In the genomic region with DNA sequence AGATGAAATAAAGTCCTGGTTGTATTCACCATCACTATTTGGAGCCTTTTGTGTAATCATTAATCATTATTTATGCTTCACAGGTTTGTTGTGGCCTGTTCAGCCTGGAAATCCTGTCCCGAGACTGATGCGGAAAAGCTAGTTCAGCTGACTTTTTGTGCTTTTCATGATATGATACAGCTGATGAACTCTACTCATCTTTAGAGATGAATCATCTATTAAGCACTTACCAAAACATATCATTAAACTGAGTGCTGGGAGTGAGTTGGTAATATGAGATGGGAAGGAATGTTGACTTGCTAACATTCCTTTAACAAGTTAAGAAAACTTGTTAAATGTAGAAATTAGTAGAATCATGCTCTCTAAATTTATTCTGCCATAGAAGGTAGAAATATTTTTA, we compare ENCODE assay signal across 13 cellular contexts. TPM values are rescaled to one million over a fixed set of nuclear protein-coding genes. Genes with fewer than 3 reads are reported as not detected.
A peak's percentile ranks its signal among the peaks of the same experiment; 100 is the strongest.
DNase-seq lines count a peak whose midpoint lies in the region; ATAC-seq and TF ChIP-seq lines count a peak whose summit lies in the region.
"Had no signal": no experiment of that assay in that cellular context is flagged by ENCODE, and none has a peak within 500 bp of the region (broad histone marks: within the 10 kb centered on the region; RNA-seq: fewer than 3 reads in every experiment).

No MANE protein-coding gene starts in this region.

- BruUV-seq in PC-9 (replicated peaks; lab: Mats Ljungman, UMichigan): no TSS peak

- H3F3A ChIP-seq in PC-9 (ENCODE audit: insufficient read depth, low read depth): peaks cover 17% of the 10 kb centered on the region; the same call in 1 of the 2 replicates

- peak overlapping the region; percentile 22 for H3K27ac ChIP-seq in PC-9

- H3K79me2 ChIP-seq in PC-9 (ENCODE audit: low read depth): no peaks in the 10 kb centered on the region

- ATAC-seq in esophagus mucosa (peak; percentile 77), HG02885 (IDR thresholded peaks at IDR 0.05; ENCODE audit: poor library complexity, unreplicated experiment) (no peak)
- ATAC-seq: mucosa of descending colon; stimulated activated naive CD8-positive, alpha-beta T cell treated with anti-CD3 and anti-CD28 coated beads, Interleukin-15, amount 100 ng/mL, for 72 hours had no signal

- intact Hi-C loops in PC-9 (cut with micrococcal nuclease; ENCODE audit: unreplicated experiment): loop anchor here (1.0 to 5.0 kb wide), 2 partner anchors 52 to 81 kb away; no protein-coding TSS in a partner anchor

- H2AFZ ChIP-seq in PC-9: no peak overlapping the region

- POLR2A ChIA-PET in PC-9 (lab: Charles Lee; ENCODE audit: unreplicated experiment): no interaction called here

- no peaks in the 10 kb centered on the region for H3K9me2 ChIP-seq in PC-9 (ENCODE audit: insufficient read depth)

- no peaks in the 10 kb centered on the region; the same call in 1 of the 2 replicates for H3K9me3 ChIP-seq in PC-9 (ENCODE audit: insufficient read depth, low read depth)
- H3K9me3 ChIP-seq: mucosa of descending colon had no signal

- H3K4me1 ChIP-seq in PC-9 (replicated peaks; ENCODE audit: insufficient read depth): peaks cover 26% of the 10 kb centered on the region

- no peaks in the 10 kb centered on the region for H3K27me3 ChIP-seq in PC-9 (ENCODE audit: insufficient read depth, low read depth)

- in situ Hi-C loops in Caki2 (cut with HindIII; ENCODE audit: low pct_unique_long_range_greater_than_20kb, low sequenced_read_pairs): no loop called here

- H3K4me3 ChIP-seq in PC-9: no peak overlapping the region
- H3K4me3 ChIP-seq: mucosa of descending colon had no signal

- CTCF ChIA-PET in PC-9 (lab: Charles Lee): interaction anchor here (1.0 kb wide), 1 partner anchor 18 kb away, joined by 4 read pairs; no protein-coding TSS in a partner anchor

- DNase-seq in Caki2 (ENCODE audit: low read depth) (peak; percentile 76), PC-9 (peak; percentile 33 to 90), non-pigmented ciliary epithelial cell (ENCODE audit: low read depth) (peak; percentile 60), GM19240 (ENCODE audit: insufficient read length, low spot score) (no peak), NCI-H748 treated with DMSO at 0.1 percent for 48 hours (lab: John Stamatoyannopoulos, UW) (no peak)
- DNase-seq in activated CD8-positive, alpha-beta memory T cell treated with anti-CD3 and anti-CD28 coated beads for 24 hours: no peak
- DNase-seq: activated CD4-positive, alpha-beta T cell treated with anti-CD3 and anti-CD28 coated beads for 48 hours; mucosa of descending colon; NCI-H2029 treated with DMSO at 0.1 percent for 48 hours; stimulated activated naive CD8-positive, alpha-beta T cell treated with anti-CD3 and anti-CD28 coated beads, Interleukin-15, amount 100 ng/mL, for 72 hours; SW 1271 had no signal

- no peak for TF ChIP-seq CTCF in PC-9 (conservative IDR thresholded peaks at IDR 0.05)

- no peaks in the 10 kb centered on the region for H3K36me3 ChIP-seq in PC-9 (ENCODE audit: low read depth)

- H3K4me2 ChIP-seq in PC-9: peak overlapping the region; percentile 41; the same call in 1 of the 2 replicates

- H4K20me1 ChIP-seq in PC-9 (ENCODE audit: insufficient read depth): no peaks in the 10 kb centered on the region

RNA-seq across cellular contexts. Expression of a gene that starts 53.0 kb away (rescaled TPM):
- total RNA-seq in Caki2 (2014; rRNA removed; shearing (Covaris generic); ENCODE audit: low replicate concordance): 1.0 and 8.6 TPM in 2 replicates
- total RNA-seq in PC-9 (2021) (13.4 and 15.2 TPM in 2 replicates), esophagus mucosa (18.1 TPM)

Comparison
In these comparisons a context has a peak if more than half of its experiments do, and no peak if none do; other contexts are left out.
1. DNase-seq: peak in Caki2 (single experiment), PC-9 (2 of 2) and non-pigmented ciliary epithelial cell (single experiment); none in activated CD8-positive, alpha-beta memory T cell treated with anti-CD3 and anti-CD28 coated beads for 24 hours (single experiment), GM19240 (single experiment) and NCI-H748 treated with DMSO at 0.1 percent for 48 hours (single experiment).